Comparison of ENCODE assay signal across 13 cellular contexts in genomic region chr2:100882645-100883613, GRCh38.
DNase-seq lines count a peak whose midpoint lies in the region; ATAC-seq, FAIRE-seq and TF ChIP-seq lines count a peak whose summit lies in the region.
"Had no signal": no experiment of that assay in that cellular context is flagged by ENCODE, and none has a peak within 500 bp of the region (broad histone marks: within the 10 kb centered on the region; RNA-seq: fewer than 3 reads in every experiment).

No MANE protein-coding gene starts in this region.

- no peaks in the 10 kb centered on the region for H3K36me3 Mint-ChIP-seq in activated CD4-positive, alpha-beta T cell treated with anti-CD3 and anti-CD28 coated beads for 36 hours (ENCODE audit: low read depth)
- H3K36me3 Mint-ChIP-seq in stimulated activated effector memory CD8-positive, alpha-beta T cell treated with anti-CD3 and anti-CD28 coated beads, Interleukin-12 subunit alpha, Interleukin-12 subunit beta, amount 100 ng/mL, for 72 hours = no peaks in the 10 kb centered on the region

- peaks cover 10% of the 10 kb centered on the region for H3K79me2 ChIP-seq in endothelial cell of umbilical vein (ENCODE audit: control insufficient read depth, insufficient read depth, low read length)

- H3K9ac ChIP-seq in endothelial cell of umbilical vein (replicated peaks; ENCODE audit: extremely low read depth, insufficient read depth, low read length) = no peak overlapping the region

- no peaks in the 10 kb centered on the region for H3K36me3 ChIP-seq in endothelial cell of umbilical vein (ENCODE audit: control insufficient read depth in 2 of 2, extremely low read depth in 1 of 2, insufficient read depth in 2 of 2, low read length in 2 of 2)
- no peaks in the 10 kb centered on the region for H3K36me3 ChIP-seq in prostate gland

- H3K27me3 ChIP-seq in endothelial cell of umbilical vein (ENCODE audit: control insufficient read depth in 2 of 2, insufficient read depth in 2 of 2, low read length in 2 of 2) (no peaks in the 10 kb centered on the region), prostate gland (replicated peaks; ENCODE audit: insufficient read depth) (no peaks in the 10 kb centered on the region)

- no peak overlapping the region for H3K4me3 ChIP-seq in endothelial cell of umbilical vein (replicated peaks in 1 of 3; ENCODE audit: insufficient read depth in 1 of 3, low read depth in 1 of 3, low read length in 3 of 3)
- no peak overlapping the region for H3K4me3 ChIP-seq in prostate gland

- no peak overlapping the region for H2AFZ ChIP-seq in endothelial cell of umbilical vein (ENCODE audit: low read depth, low read length)

- intact Hi-C loops in activated CD4-positive, alpha-beta T cell treated with anti-CD3 and anti-CD28 coated beads for 36 hours (cut with DNase I, micrococcal nuclease) = no loop called here
- intact Hi-C loops in endothelial cell of umbilical vein (cut with micrococcal nuclease) = no loop called here
- intact Hi-C loops in prostate gland (cut with DNase I) = no loop called here

- POLR2A ChIA-PET in activated CD4-positive, alpha-beta T cell treated with anti-CD3 and anti-CD28 coated beads for 36 hours (lab: Charles Lee) = no interaction called here
- POLR2A ChIA-PET in endothelial cell of umbilical vein (lab: Charles Lee) = no interaction called here

- no peak for TF ChIP-seq POLR2A in endothelial cell of umbilical vein (IDR thresholded peaks at IDR 0.05; ENCODE audit: low read depth, low read length)
- no peak for TF ChIP-seq POLR2A in prostate gland (IDR thresholded peaks at IDR 0.05)

- H3K9me3 ChIP-seq in endothelial cell of umbilical vein (replicated peaks; ENCODE audit: control insufficient read depth, insufficient read depth, low read length) (no peaks in the 10 kb centered on the region), prostate gland (no peaks in the 10 kb centered on the region)

- dilution Hi-C loops in endothelial cell of umbilical vein (cut with MboI; ENCODE audit: extremely low pct_ligation_motif_present, low sequenced_read_pairs) = no loop called here

- no peaks in the 10 kb centered on the region for H4K20me1 ChIP-seq in endothelial cell of umbilical vein (replicated peaks; ENCODE audit: control insufficient read depth, extremely low read depth, insufficient read depth, low read length)

- H3K27ac Mint-ChIP-seq in activated CD4-positive, alpha-beta T cell treated with anti-CD3 and anti-CD28 coated beads for 36 hours = no peak overlapping the region
- H3K27ac Mint-ChIP-seq in stimulated activated effector memory CD8-positive, alpha-beta T cell treated with anti-CD3 and anti-CD28 coated beads, Interleukin-12 subunit alpha, Interleukin-12 subunit beta, amount 100 ng/mL, for 72 hours = no peak overlapping the region

- H3K9me3 Mint-ChIP-seq in activated CD4-positive, alpha-beta T cell treated with anti-CD3 and anti-CD28 coated beads for 36 hours (ENCODE audit: low read depth) = no peaks in the 10 kb centered on the region
- no peaks in the 10 kb centered on the region for H3K9me3 Mint-ChIP-seq in stimulated activated effector memory CD8-positive, alpha-beta T cell treated with anti-CD3 and anti-CD28 coated beads, Interleukin-12 subunit alpha, Interleukin-12 subunit beta, amount 100 ng/mL, for 72 hours

- H3K27me3 Mint-ChIP-seq in activated CD4-positive, alpha-beta T cell treated with anti-CD3 and anti-CD28 coated beads for 36 hours = no peaks in the 10 kb centered on the region

- peak; percentile 57 for DNase-seq in activated CD4-positive, alpha-beta T cell treated with anti-CD3 and anti-CD28 coated beads for 36 hours
- no peak for DNase-seq in activated CD4-positive, alpha-beta T cell treated with anti-CD3 and anti-CD28 coated beads, Interleukin-2, amount 50 U/mL, for 1 hour
- peak; percentile 61 for DNase-seq in HT1080 (ENCODE audit: low read depth)
- DNase-seq in endothelial cell of umbilical vein (ENCODE audit: low read depth, low spot score) = no peak
- DNase-seq in stimulated activated effector memory CD8-positive, alpha-beta T cell treated with anti-CD3 and anti-CD28 coated beads, Interleukin-12 subunit alpha, Interleukin-12 subunit beta, amount 100 ng/mL, for 72 hours (ENCODE audit: low spot score in 2 of 2) = no peak
- DNase-seq in GM13977 (ENCODE audit: low spot score) = no peak
- no peak for DNase-seq in prostate gland (ENCODE audit: low spot score)
- DNase-seq in Kasumi-1 (lab: John Stamatoyannopoulos, UW) = no peak
- DNase-seq: dermis blood vessel endothelial cell, GF-D8, NCI-H146, occipital lobe, SIG-M5 had no signal

- H3K9me1 ChIP-seq in endothelial cell of umbilical vein (replicated peaks; ENCODE audit: control insufficient read depth, extremely low read depth, insufficient read depth, low read length) = no peaks in the 10 kb centered on the region

- peaks cover 76% of the 10 kb centered on the region for H3K4me1 ChIP-seq in endothelial cell of umbilical vein (ENCODE audit: control insufficient read depth, extremely low read depth, insufficient read depth, low read length)
- H3K4me1 ChIP-seq in prostate gland (replicated peaks) = no peaks in the 10 kb centered on the region

- no peak for TF ChIP-seq CTCF in endothelial cell of umbilical vein (IDR thresholded peaks at IDR 0.05; ENCODE audit: extremely low read depth in 1 of 2, insufficient read depth in 1 of 2, low read depth in 1 of 2, low read length in 2 of 2)
- no peak for TF ChIP-seq CTCF in GM13977 (IDR thresholded peaks at IDR 0.05; ENCODE audit: extremely low read depth, insufficient read depth, missing control alignments)
- no peak for TF ChIP-seq CTCF in prostate gland (IDR thresholded peaks at IDR 0.05)

- in situ Hi-C loops in GM13977 (cut with MboI; ENCODE audit: low pct_unique_long_range_greater_than_20kb, low sequenced_read_pairs, unreplicated experiment) = no loop called here

- H3K4me3 Mint-ChIP-seq in activated CD4-positive, alpha-beta T cell treated with anti-CD3 and anti-CD28 coated beads for 36 hours = no peak overlapping the region
- no peak overlapping the region for H3K4me3 Mint-ChIP-seq in stimulated activated effector memory CD8-positive, alpha-beta T cell treated with anti-CD3 and anti-CD28 coated beads, Interleukin-12 subunit alpha, Interleukin-12 subunit beta, amount 100 ng/mL, for 72 hours

- FAIRE-seq in endothelial cell of umbilical vein (lab: Jason Lieb, UNC) = no peak

- H3K4me1 Mint-ChIP-seq in activated CD4-positive, alpha-beta T cell treated with anti-CD3 and anti-CD28 coated beads for 36 hours = peaks cover 22% of the 10 kb centered on the region
- no peaks in the 10 kb centered on the region for H3K4me1 Mint-ChIP-seq in stimulated activated effector memory CD8-positive, alpha-beta T cell treated with anti-CD3 and anti-CD28 coated beads, Interleukin-12 subunit alpha, Interleukin-12 subunit beta, amount 100 ng/mL, for 72 hours

- no peak overlapping the region for H3K27ac ChIP-seq in endothelial cell of umbilical vein (ENCODE audit: insufficient read depth, low read depth, low read length)
- H3K27ac ChIP-seq in prostate gland = no peak overlapping the region

- no TSS peak for BruUV-seq in endothelial cell of umbilical vein (replicated peaks; lab: Mats Ljungman, UMichigan)

- no peak overlapping the region for H3K4me2 ChIP-seq in endothelial cell of umbilical vein (ENCODE audit: insufficient read depth, low read length)

- CTCF ChIA-PET in activated CD4-positive, alpha-beta T cell treated with anti-CD3 and anti-CD28 coated beads for 36 hours (lab: Charles Lee) = interaction anchor here (0.7 kb wide), 1 partner anchor 11 kb away, joined by 3 read pairs; no protein-coding TSS in a partner anchor
- CTCF ChIA-PET in endothelial cell of umbilical vein (lab: Charles Lee) = interaction anchor here (1.6 to 1.9 kb wide), 2 partner anchors 20 to 153 kb away, joined by 4 to 7 read pairs; no protein-coding TSS in a partner anchor

- peak; percentile 88 for ATAC-seq in activated CD4-positive, alpha-beta T cell treated with anti-CD3 and anti-CD28 coated beads for 36 hours
- peak; percentile 76 for ATAC-seq in stimulated activated effector memory CD8-positive, alpha-beta T cell treated with anti-CD3 and anti-CD28 coated beads, Interleukin-12 subunit alpha, Interleukin-12 subunit beta, amount 100 ng/mL, for 72 hours

- WGBS in prostate gland = 71% methylated on average over 11 of the region's 11 CpGs

TF ChIP-seq in endothelial cell of umbilical vein, 7 proteins besides CTCF, POLR2A, EP300 and RAD21:
- TF ChIP-seq FOS (IDR thresholded peaks at IDR 0.05; ENCODE audit: borderline replicate concordance, insufficient read depth, low read length) = no peak
- TF ChIP-seq GATA2 (IDR thresholded peaks at IDR 0.05; ENCODE audit: insufficient read depth, insufficient read length, low read depth, low read length) = peak; percentile 43
- no peak for TF ChIP-seq JUN (IDR thresholded peaks at IDR 0.05; ENCODE audit: borderline replicate concordance, insufficient read depth, insufficient read length, low read depth)
- TF ChIP-seq MAX (IDR thresholded peaks at IDR 0.05; ENCODE audit: insufficient read depth, insufficient read length) = no peak
- no peak for TF ChIP-seq POLR2AphosphoS5 (IDR thresholded peaks at IDR 0.05; ENCODE audit: insufficient read depth, low read depth, low read length)
- no peak for TF ChIP-seq EZH2 (IDR thresholded peaks at IDR 0.05; ENCODE audit: borderline replicate concordance, low read depth, low read length, severe bottlenecking)
- TF ChIP-seq MYC (IDR thresholded peaks at IDR 0.05; ENCODE audit: low read depth, low read length) = no peak

Comparison
In these comparisons a context has a peak if more than half of its experiments do, and no peak if none do; other contexts are left out.
1. DNase-seq: peak in activated CD4-positive, alpha-beta T cell treated with anti-CD3 and anti-CD28 coated beads for 36 hours (single experiment) and HT1080 (single experiment); none in activated CD4-positive, alpha-beta T cell treated with anti-CD3 and anti-CD28 coated beads, Interleukin-2, amount 50 U/mL, for 1 hour (single experiment), endothelial cell of umbilical vein (single experiment), stimulated activated effector memory CD8-positive, alpha-beta T cell treated with anti-CD3 and anti-CD28 coated beads, Interleukin-12 subunit alpha, Interleukin-12 subunit beta, amount 100 ng/mL, for 72 hours (0 of 2), GM13977 (single experiment), prostate gland (single experiment) and Kasumi-1 (0 of 2).